In genomic region chr2:55936351-55936750, GRCh38 we compare ENCODE assay signal across 19 cellular contexts. TPM values are rescaled to one million over a fixed set of nuclear protein-coding genes. Genes with fewer than 3 reads are reported as not detected.
DNase-seq lines count a peak whose midpoint lies in the region; ATAC-seq, FAIRE-seq and TF ChIP-seq lines count a peak whose summit lies in the region.
"Had no signal": no experiment of that assay in that cellular context is flagged by ENCODE, and none has a peak within 500 bp of the region (broad histone marks: within the 10 kb centered on the region; RNA-seq: fewer than 3 reads in every experiment).

No MANE protein-coding gene starts in this region.

- no peaks in the 10 kb centered on the region for H3K27me3 Mint-ChIP-seq in activated T-cell treated with anti-CD3 and anti-CD28 coated beads, Interleukin-2, amount 50 U/mL, for 4 hours (ENCODE audit: low read depth)
- H3K27me3 Mint-ChIP-seq in activated CD4-positive, alpha-beta T cell treated with anti-CD3 and anti-CD28 coated beads, Interleukin-2, amount 10 ng/mL, durations not matched to agents 24 days and 14 days: no peaks in the 10 kb centered on the region

- H3K27ac ChIP-seq in GM23248: no peak overlapping the region
- H3K27ac ChIP-seq: BLaER1, HL-60 had no signal

- no peak overlapping the region for H3K9ac ChIP-seq in GM23248
- H3K9ac ChIP-seq: BLaER1 had no signal

- H3K79me2 ChIP-seq in GM23248 (ENCODE audit: insufficient read depth): no peaks in the 10 kb centered on the region

- H4K20me1 ChIP-seq in GM23248 (ENCODE audit: insufficient read depth): no peaks in the 10 kb centered on the region
- H4K20me1 ChIP-seq: BLaER1 had no signal

- no peak for ATAC-seq in activated T-cell treated with anti-CD3 and anti-CD28 coated beads, Interleukin-2, amount 50 U/mL, for 4 hours
- ATAC-seq: GM23338, HCT116 had no signal

- no peak overlapping the region for H3K27ac Mint-ChIP-seq in activated CD4-positive, alpha-beta T cell treated with anti-CD3 and anti-CD28 coated beads, Interleukin-2, amount 10 ng/mL, durations not matched to agents 24 days and 14 days
- H3K27ac Mint-ChIP-seq: CD14-positive monocyte; CD4-positive, alpha-beta memory T cell; GM23338; HFFc6 had no signal

- peak; percentile 28 for DNase-seq in GM23248
- no peak for DNase-seq in RCC 7860 (ENCODE audit: low spot score)
- DNase-seq in fibroblast of mammary gland (ENCODE audit: low read depth): peak; percentile 54
- peak; percentile 80 for DNase-seq in renal cortical epithelial cell (ENCODE audit: low read depth)
- DNase-seq in LoVo (ENCODE audit: low spot score): no peak
- DNase-seq in activated T-cell treated with anti-CD3 and anti-CD28 coated beads, Interleukin-2, amount 50 U/mL, for 4 hours: no peak
- DNase-seq in activated CD4-positive, alpha-beta T cell treated with anti-CD3 and anti-CD28 coated beads, Interleukin-2, amount 10 ng/mL, durations not matched to agents 24 days and 14 days: no peak
- DNase-seq: 8988T; CD4-positive, alpha-beta memory T cell; DMS153; DMS79; GF-D8; HFFc6 had no signal

- H3K9me2 ChIP-seq in GM23248 (ENCODE audit: insufficient read depth): peaks cover 3% of the 10 kb centered on the region; the same call in 1 of the 2 replicates

- no peaks in the 10 kb centered on the region for H3K36me3 Mint-ChIP-seq in activated T-cell treated with anti-CD3 and anti-CD28 coated beads, Interleukin-2, amount 50 U/mL, for 4 hours (ENCODE audit: insufficient read depth)
- H3K36me3 Mint-ChIP-seq in activated CD4-positive, alpha-beta T cell treated with anti-CD3 and anti-CD28 coated beads, Interleukin-2, amount 10 ng/mL, durations not matched to agents 24 days and 14 days (ENCODE audit: low read depth): no peaks in the 10 kb centered on the region
- H3K36me3 Mint-ChIP-seq: CD14-positive monocyte; CD4-positive, alpha-beta memory T cell had no signal

- peak; percentile 48 for FAIRE-seq in RCC 7860 (lab: Jason Lieb, UNC)
- FAIRE-seq: H54 had no signal

- H2AFZ ChIP-seq in GM23248: no peak overlapping the region
- H2AFZ ChIP-seq: GM23338 had no signal

- H3K4me1 ChIP-seq in GM23248 (ENCODE audit: insufficient read depth): no peaks in the 10 kb centered on the region

- in situ Hi-C loops in GM23248 (cut with MboI): no loop called here

- no peaks in the 10 kb centered on the region for H3K4me1 Mint-ChIP-seq in activated T-cell treated with anti-CD3 and anti-CD28 coated beads, Interleukin-2, amount 50 U/mL, for 4 hours (ENCODE audit: low read depth)
- H3K4me1 Mint-ChIP-seq in activated CD4-positive, alpha-beta T cell treated with anti-CD3 and anti-CD28 coated beads, Interleukin-2, amount 10 ng/mL, durations not matched to agents 24 days and 14 days: no peaks in the 10 kb centered on the region
- H3K4me1 Mint-ChIP-seq: CD14-positive monocyte; CD4-positive, alpha-beta memory T cell; GM23338 had no signal

- H3F3A ChIP-seq in GM23248 (ENCODE audit: insufficient read depth): no peaks in the 10 kb centered on the region

- no peak overlapping the region for H3K4me3 Mint-ChIP-seq in activated T-cell treated with anti-CD3 and anti-CD28 coated beads, Interleukin-2, amount 50 U/mL, for 4 hours
- no peak overlapping the region for H3K4me3 Mint-ChIP-seq in activated CD4-positive, alpha-beta T cell treated with anti-CD3 and anti-CD28 coated beads, Interleukin-2, amount 10 ng/mL, durations not matched to agents 24 days and 14 days
- H3K4me3 Mint-ChIP-seq: CD14-positive monocyte; CD4-positive, alpha-beta memory T cell; GM23338; HFFc6 had no signal

- H3K36me3 ChIP-seq in GM23248 (ENCODE audit: low read depth): no peaks in the 10 kb centered on the region
- H3K36me3 ChIP-seq: BLaER1 had no signal

- H3K27me3 ChIP-seq in GM23248 (replicated peaks; ENCODE audit: insufficient read depth): peaks cover 12% of the 10 kb centered on the region; the same call in 1 of the 2 replicates
- H3K27me3 ChIP-seq: BLaER1 had no signal

- WGBS in GM23248 (ENCODE audit: low coverage in 1 of 2, low lambda C conversion rate in 2 of 2, missing lambda C conversion rate in 2 of 2), 2 experiments: 34 to 36% methylated on average over 3 of the region's 3 CpGs

- H3K4me2 ChIP-seq in GM23248 (ENCODE audit: unreplicated experiment): no peak overlapping the region
- H3K4me2 ChIP-seq: BLaER1, GM23338 had no signal

- H3K9me3 ChIP-seq in GM23248 (ENCODE audit: low read depth): no peaks in the 10 kb centered on the region

- no peak overlapping the region for H3K4me3 ChIP-seq in GM23248
- H3K4me3 ChIP-seq in fibroblast of mammary gland (ENCODE audit: control insufficient read depth, low read depth, low read length): no peak overlapping the region
- H3K4me3 ChIP-seq: BLaER1, GM23338 had no signal

- TF ChIP-seq CTCF in fibroblast of mammary gland (conservative IDR thresholded peaks at IDR 0.05; ENCODE audit: control insufficient read depth, insufficient read depth, low read depth, low read length): no peak

- H3K9me3 Mint-ChIP-seq in activated T-cell treated with anti-CD3 and anti-CD28 coated beads, Interleukin-2, amount 50 U/mL, for 4 hours: no peaks in the 10 kb centered on the region
- no peaks in the 10 kb centered on the region for H3K9me3 Mint-ChIP-seq in activated CD4-positive, alpha-beta T cell treated with anti-CD3 and anti-CD28 coated beads, Interleukin-2, amount 10 ng/mL, durations not matched to agents 24 days and 14 days
- H3K9me3 Mint-ChIP-seq: GM23338, HFFc6 had no signal

- intact Hi-C loops in activated CD4-positive, alpha-beta T cell treated with anti-CD3 and anti-CD28 coated beads, Interleukin-2, amount 10 ng/mL, durations not matched to agents 24 days and 14 days (cut with micrococcal nuclease): no loop called here

RNA-seq across cellular contexts. Expression of gene EFEMP1, which starts 12.8 kb away (rescaled TPM):
- 1,343 and 1,498 TPM in 2 replicates for total RNA-seq in GM23248 (2014; rRNA removed; shearing (Covaris generic))
- polyA plus RNA-seq in GM23248 (2016; fragmentation: Nextera tagmentation; extraction: Ambion mirVana): 1,133 and 1,145 TPM in 2 replicates
- total RNA-seq in renal cortical epithelial cell: 155 and 330 TPM in 2 replicates
- under 1 TPM; 0.25 to 0.43 (median 0.40) TPM for total RNA-seq in activated T-cell treated with anti-CD3 and anti-CD28 coated beads, Interleukin-2, amount 50 U/mL, for 4 hours
- not detected in 2 replicates for total RNA-seq in activated CD4-positive, alpha-beta T cell treated with anti-CD3 and anti-CD28 coated beads, Interleukin-2, amount 10 ng/mL, durations not matched to agents 24 days and 14 days
- total RNA-seq: CD4-positive, alpha-beta memory T cell had no signal
- polyA plus RNA-seq: CD14-positive monocyte; CD4-positive, alpha-beta memory T cell had no signal

Comparison
In these comparisons a context has a peak if more than half of its experiments do, and no peak if none do; other contexts are left out.
1. DNase-seq: peak in GM23248 (single experiment), fibroblast of mammary gland (single experiment) and renal cortical epithelial cell (single experiment); none in RCC 7860 (single experiment), LoVo (single experiment), activated T-cell treated with anti-CD3 and anti-CD28 coated beads, Interleukin-2, amount 50 U/mL, for 4 hours (single experiment) and activated CD4-positive, alpha-beta T cell treated with anti-CD3 and anti-CD28 coated beads, Interleukin-2, amount 10 ng/mL, durations not matched to agents 24 days and 14 days (single experiment).
2. RNA of gene EFEMP1, which starts 12.8 kb away (total RNA-seq): 1,343 to 1,498 TPM in GM23248 and 155 to 330 TPM in renal cortical epithelial cell; 0.25 to 0.43 TPM in activated T-cell treated with anti-CD3 and anti-CD28 coated beads, Interleukin-2, amount 50 U/mL, for 4 hours and not detected in activated CD4-positive, alpha-beta T cell treated with anti-CD3 and anti-CD28 coated beads, Interleukin-2, amount 10 ng/mL, durations not matched to agents 24 days and 14 days; every median in the first group is over 100 times any median in the second.